In the genomic region with DNA sequence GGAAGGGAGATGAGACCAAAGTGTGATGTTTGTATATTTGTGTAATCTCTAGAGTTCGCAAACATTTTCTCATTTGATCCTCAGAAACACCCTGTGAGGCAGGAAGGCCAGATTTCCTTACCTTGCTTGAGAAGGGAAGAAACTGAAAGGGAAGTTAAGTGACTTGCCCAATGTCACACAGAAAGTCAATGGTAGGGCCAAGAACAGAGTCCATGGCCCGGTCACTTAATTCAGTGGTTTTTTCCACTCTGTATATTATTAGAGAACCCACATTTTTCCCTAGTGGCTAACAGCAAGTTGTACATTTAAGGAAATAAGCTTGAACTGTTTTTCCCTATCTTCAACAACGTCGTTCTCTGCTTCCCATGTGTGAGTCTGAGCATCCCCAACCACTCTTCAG, we compare ENCODE assay signal across 11 cellular contexts. TPM values are rescaled to one million over a fixed set of nuclear protein-coding genes. Genes with fewer than 3 reads are reported as not detected.
DNase-seq lines count a peak whose midpoint lies in the region; ATAC-seq and TF ChIP-seq lines count a peak whose summit lies in the region.
"Had no signal": no experiment of that assay in that cellular context is flagged by ENCODE, and none has a peak within 500 bp of the region (broad histone marks: within the 10 kb centered on the region; RNA-seq: fewer than 3 reads in every experiment).

No MANE protein-coding gene starts in this region.

- no peaks in the 10 kb centered on the region for H3K36me3 ChIP-seq in esophagus muscularis mucosa

- no peak for TF ChIP-seq CTCF in esophagus muscularis mucosa (IDR thresholded peaks at IDR 0.05)

- H3K27ac ChIP-seq in esophagus muscularis mucosa (replicated peaks in 1 of 4), result no peak overlapping the region

- peak overlapping the region in 3 of 4 donors; percentile 54 to 89 (median 86) for H3K4me3 Mint-ChIP-seq in IgD-negative memory B cell
- peak overlapping the region; percentile 56 to 60 for H3K4me3 Mint-ChIP-seq in effector memory CD8-positive, alpha-beta T cell

- no peaks in the 10 kb centered on the region for H3K27me3 ChIP-seq in esophagus muscularis mucosa

- peaks cover 0 to 5% (median 0%) of the 10 kb centered on the region in 4 donors for H3K4me1 ChIP-seq in esophagus muscularis mucosa

- H3K9me3 ChIP-seq in esophagus muscularis mucosa, result no peaks in the 10 kb centered on the region

- intact Hi-C loops in esophagus muscularis mucosa (cut with DNase I), result no loop called here

- peaks cover 11 to 20% (median 15%) of the 10 kb centered on the region in 3 donors for H3K4me1 Mint-ChIP-seq in IgD-negative memory B cell
- H3K4me1 Mint-ChIP-seq in effector memory CD8-positive, alpha-beta T cell (ENCODE audit: low read depth in 2 of 2), result peaks cover 16 to 19% of the 10 kb centered on the region in 2 donors

- peak; percentile 33 for DNase-seq in CD1c-positive myeloid dendritic cell (ENCODE audit: extremely low spot score)
- no peak for DNase-seq in effector memory CD8-positive, alpha-beta T cell
- no peak for DNase-seq in germinal center (ENCODE audit: low spot score)
- no peak for DNase-seq in HCEC 1CT
- DNase-seq in esophagus muscularis mucosa (ENCODE audit: extremely low spot score), result no peak
- DNase-seq in stimulated activated CD4-positive, alpha-beta T cell treated with anti-CD3 and anti-CD28 coated beads, Interleukin-4, amount 100 ng/mL, for 1 hour, result no peak
- DNase-seq: aorta, DMS53, occipital lobe had no signal

- H3K36me3 Mint-ChIP-seq in IgD-negative memory B cell, result peaks cover 2% of the 10 kb centered on the region
- H3K36me3 Mint-ChIP-seq in effector memory CD8-positive, alpha-beta T cell (ENCODE audit: insufficient read depth), result no peaks in the 10 kb centered on the region

- no peaks in the 10 kb centered on the region for H3K27me3 Mint-ChIP-seq in IgD-negative memory B cell
- no peaks in the 10 kb centered on the region for H3K27me3 Mint-ChIP-seq in effector memory CD8-positive, alpha-beta T cell

- TF ChIP-seq EP300 in esophagus muscularis mucosa (IDR thresholded peaks at IDR 0.05), result no peak

- peak overlapping the region; percentile 19 to 97 (median 90) for H3K27ac Mint-ChIP-seq in IgD-negative memory B cell
- H3K27ac Mint-ChIP-seq in effector memory CD8-positive, alpha-beta T cell, result peak overlapping the region; percentile 10 to 80

- no peak overlapping the region for H3K4me3 ChIP-seq in esophagus muscularis mucosa

- TF ChIP-seq POLR2A in esophagus muscularis mucosa (IDR thresholded peaks at IDR 0.05; ENCODE audit: low read depth), result no peak

- 79% methylated on average over 2 of the region's 4 CpGs for WGBS in esophagus muscularis mucosa

- ATAC-seq in GM18870 (IDR thresholded peaks at IDR 0.05; ENCODE audit: unreplicated experiment), result peak; percentile 15
- ATAC-seq in effector memory CD8-positive, alpha-beta T cell (replicated peaks), result peak; percentile 2

- no peaks in the 10 kb centered on the region for H3K9me3 Mint-ChIP-seq in IgD-negative memory B cell
- H3K9me3 Mint-ChIP-seq in effector memory CD8-positive, alpha-beta T cell, result no peaks in the 10 kb centered on the region

RNA-seq across cellular contexts. Expression of gene CHPT1, which starts 25.6 kb away (rescaled TPM):
- polyA plus RNA-seq in IgD-negative memory B cell, result 50.9 TPM
- 100 to 1,000 TPM in 1 of 4 donors, 10 to 100 TPM in 3; 57.5 to 180 (median 83.8) TPM for total RNA-seq in esophagus muscularis mucosa
